ENCODE assay signal across 9 cellular contexts in genomic region chr1:23194119-23194984, GRCh38. TPM values are rescaled to one million over a fixed set of nuclear protein-coding genes. Genes with fewer than 3 reads are reported as not detected.
DNase-seq lines count a peak whose midpoint lies in the region; ATAC-seq, FAIRE-seq and TF ChIP-seq lines count a peak whose summit lies in the region.
"Had no signal": no experiment of that assay in that cellular context is flagged by ENCODE, and none has a peak within 500 bp of the region (broad histone marks: within the 10 kb centered on the region; RNA-seq: fewer than 3 reads in every experiment).

No MANE protein-coding gene starts in this region.

- H3K4me3 ChIP-seq in SJCRH30 = no peak overlapping the region
- no peak overlapping the region for H3K4me3 ChIP-seq in smooth muscle cell
- H3K4me3 ChIP-seq: prostate gland had no signal

- DNase-seq in H54 (ENCODE audit: insufficient read length, low spot score) (peak; percentile 48), SJCRH30 (peak in 1 of 2 experiments; percentile 40), fibroblast of gingiva (ENCODE audit: low read depth) (peak; percentile 76), smooth muscle cell (lab: John Stamatoyannopoulos, UW; ENCODE audit: unreplicated experiment) (no peak), DMS79 (lab: John Stamatoyannopoulos, UW) (no peak), NCI-H2081 treated with DMSO at 0.1 percent for 48 hours (lab: John Stamatoyannopoulos, UW) (no peak)
- DNase-seq: NCI-H526 had no signal

- no peaks in the 10 kb centered on the region for H4K20me1 ChIP-seq in smooth muscle cell (ENCODE audit: low read depth)

- H3K4me1 ChIP-seq in SJCRH30 (peaks cover 23% of the 10 kb centered on the region; the same call in 1 of the 2 replicates), smooth muscle cell (ENCODE audit: low read depth) (peaks cover 18% of the 10 kb centered on the region)
- H3K4me1 ChIP-seq: prostate gland had no signal

- H3K27me3 ChIP-seq in SJCRH30 (no peaks in the 10 kb centered on the region), smooth muscle cell (ENCODE audit: low read depth) (no peaks in the 10 kb centered on the region)

- no peak for TF ChIP-seq POLR2A in H54 (IDR thresholded peaks at IDR 0.05; ENCODE audit: low read depth, low read length)

- no peaks in the 10 kb centered on the region for H3K79me2 ChIP-seq in smooth muscle cell (ENCODE audit: low read depth)

- H3K36me3 ChIP-seq in SJCRH30 (no peaks in the 10 kb centered on the region), smooth muscle cell (ENCODE audit: low read depth) (no peaks in the 10 kb centered on the region)
- H3K36me3 ChIP-seq: prostate gland had no signal

- no peak for TF ChIP-seq CTCF in smooth muscle cell (IDR thresholded peaks at IDR 0.05; ENCODE audit: borderline replicate concordance, insufficient read depth, poor library complexity, severe bottlenecking)

- H2AFZ ChIP-seq in smooth muscle cell (ENCODE audit: low read depth) = no peak overlapping the region

- no peak for FAIRE-seq in H54 (lab: Jason Lieb, UNC)

- H3K9ac ChIP-seq in smooth muscle cell (ENCODE audit: low read depth) = peak overlapping the region; percentile 89

- peak overlapping the region; percentile 76 for H3K4me2 ChIP-seq in smooth muscle cell

- WGBS in smooth muscle cell (ENCODE audit: low lambda C conversion rate) = 20% methylated on average over 11 of the region's 11 CpGs

- peaks cover 14% of the 10 kb centered on the region for H3F3A ChIP-seq in smooth muscle cell (ENCODE audit: low read depth)

- H3K9me3 ChIP-seq in SJCRH30 (replicated peaks) (no peaks in the 10 kb centered on the region), smooth muscle cell (replicated peaks; ENCODE audit: low read depth) (no peaks in the 10 kb centered on the region)
- H3K9me3 ChIP-seq: prostate gland had no signal

- ATAC-seq in GM21447 (IDR thresholded peaks at IDR 0.05; ENCODE audit: unreplicated experiment) = no peak

- peak overlapping the region; percentile 31 for H3K27ac ChIP-seq in SJCRH30
- peak overlapping the region; percentile 97 for H3K27ac ChIP-seq in smooth muscle cell (ENCODE audit: low read depth)
- H3K27ac ChIP-seq: prostate gland had no signal

RNA-seq across cellular contexts. Expression of gene HTR1D, which starts 22.9 kb away (rescaled TPM):
- not detected in 2 replicates for total RNA-seq in SJCRH30 (2014; rRNA removed; shearing (Covaris generic))
- total RNA-seq in smooth muscle cell = 0.49 and 1.1 TPM in 2 replicates
- 0.26 and 1.1 TPM in 2 replicates for polyA plus RNA-seq in smooth muscle cell

RNA-seq across cellular contexts. Expression of gene LUZP1, which starts 25.7 kb away (rescaled TPM):
- total RNA-seq in SJCRH30 (2014; rRNA removed; shearing (Covaris generic)) = 28.8 and 29.8 TPM in 2 replicates
- total RNA-seq in smooth muscle cell = 29.2 and 41.1 TPM in 2 replicates
- 39.2 and 54.5 TPM in 2 replicates for polyA plus RNA-seq in smooth muscle cell

Comparison
In these comparisons a context has a peak if more than half of its experiments do, and no peak if none do; other contexts are left out.
1. DNase-seq: peak in H54 (single experiment) and fibroblast of gingiva (single experiment); none in smooth muscle cell (single experiment), DMS79 (single experiment) and NCI-H2081 treated with DMSO at 0.1 percent for 48 hours (single experiment).